Comparison of ENCODE assay signal across 8 cellular contexts in the genomic region with DNA sequence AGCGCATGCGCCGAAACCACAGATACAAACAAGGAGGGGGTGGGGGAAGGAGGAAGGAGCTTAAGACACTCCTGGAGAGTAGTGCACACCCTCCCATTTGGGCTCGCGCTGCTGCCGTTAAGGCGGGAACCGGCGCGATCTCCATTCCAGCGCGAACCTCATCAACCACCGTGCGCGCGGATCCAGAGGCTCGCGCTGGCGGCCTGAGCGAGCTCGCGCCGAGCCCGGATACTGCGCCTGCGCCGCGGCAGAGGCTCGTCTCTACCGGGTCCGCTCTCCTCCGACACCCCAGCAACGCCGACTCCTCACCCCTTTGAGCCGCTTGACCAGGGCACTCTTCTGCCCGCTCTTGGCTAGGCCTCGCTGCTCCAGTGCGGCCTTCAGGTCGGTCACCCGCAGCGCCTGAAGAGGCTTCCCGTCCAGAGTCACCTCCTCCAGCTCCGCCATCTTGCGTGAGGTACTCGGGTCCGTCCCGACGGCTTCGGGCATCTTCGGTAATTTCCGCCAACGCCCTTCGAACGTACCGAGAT. TPM values are rescaled to one million over a fixed set of nuclear protein-coding genes. Genes with fewer than 3 reads are reported as not detected.
A peak's percentile ranks its signal among the peaks of the same experiment; 100 is the strongest.
DNase-seq lines count a peak whose midpoint lies in the region; ATAC-seq, FAIRE-seq and TF ChIP-seq lines count a peak whose summit lies in the region.

A gene with protein sequence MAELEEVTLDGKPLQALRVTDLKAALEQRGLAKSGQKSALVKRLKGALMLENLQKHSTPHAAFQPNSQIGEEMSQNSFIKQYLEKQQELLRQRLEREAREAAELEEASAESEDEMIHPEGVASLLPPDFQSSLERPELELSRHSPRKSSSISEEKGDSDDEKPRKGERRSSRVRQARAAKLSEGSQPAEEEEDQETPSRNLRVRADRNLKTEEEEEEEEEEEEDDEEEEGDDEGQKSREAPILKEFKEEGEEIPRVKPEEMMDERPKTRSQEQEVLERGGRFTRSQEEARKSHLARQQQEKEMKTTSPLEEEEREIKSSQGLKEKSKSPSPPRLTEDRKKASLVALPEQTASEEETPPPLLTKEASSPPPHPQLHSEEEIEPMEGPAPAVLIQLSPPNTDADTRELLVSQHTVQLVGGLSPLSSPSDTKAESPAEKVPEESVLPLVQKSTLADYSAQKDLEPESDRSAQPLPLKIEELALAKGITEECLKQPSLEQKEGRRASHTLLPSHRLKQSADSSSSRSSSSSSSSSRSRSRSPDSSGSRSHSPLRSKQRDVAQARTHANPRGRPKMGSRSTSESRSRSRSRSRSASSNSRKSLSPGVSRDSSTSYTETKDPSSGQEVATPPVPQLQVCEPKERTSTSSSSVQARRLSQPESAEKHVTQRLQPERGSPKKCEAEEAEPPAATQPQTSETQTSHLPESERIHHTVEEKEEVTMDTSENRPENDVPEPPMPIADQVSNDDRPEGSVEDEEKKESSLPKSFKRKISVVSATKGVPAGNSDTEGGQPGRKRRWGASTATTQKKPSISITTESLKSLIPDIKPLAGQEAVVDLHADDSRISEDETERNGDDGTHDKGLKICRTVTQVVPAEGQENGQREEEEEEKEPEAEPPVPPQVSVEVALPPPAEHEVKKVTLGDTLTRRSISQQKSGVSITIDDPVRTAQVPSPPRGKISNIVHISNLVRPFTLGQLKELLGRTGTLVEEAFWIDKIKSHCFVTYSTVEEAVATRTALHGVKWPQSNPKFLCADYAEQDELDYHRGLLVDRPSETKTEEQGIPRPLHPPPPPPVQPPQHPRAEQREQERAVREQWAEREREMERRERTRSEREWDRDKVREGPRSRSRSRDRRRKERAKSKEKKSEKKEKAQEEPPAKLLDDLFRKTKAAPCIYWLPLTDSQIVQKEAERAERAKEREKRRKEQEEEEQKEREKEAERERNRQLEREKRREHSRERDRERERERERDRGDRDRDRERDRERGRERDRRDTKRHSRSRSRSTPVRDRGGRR (minus strand): TSS at position 471 of the 530 bp plus-strand sequence. CDS start 24 bp downstream, at position 447.

- POLR2A ChIA-PET in CD4-positive, alpha-beta memory T cell (lab: Charles Lee; ENCODE audit: partially characterized antibody), result interaction anchor here (0.6 to 5.2 kb wide), 37 partner anchors 9 to 1052 kb away, joined by 3 to 67 read pairs (median 5); partner anchors contain the start of genes AJUBA, CDH24, CEBPE and DAD1

- H3K79me2 ChIP-seq in parathyroid adenoma, result peaks cover 36% of the 10 kb centered on the region

- FAIRE-seq in frontal cortex (lab: Jason Lieb, UNC), result no peak

- no peaks in the 10 kb centered on the region for H3K27me3 ChIP-seq in CD4-positive, alpha-beta memory T cell (ENCODE audit: insufficient read depth, low read length)
- H3K27me3 ChIP-seq in HUES48 (ENCODE audit: control insufficient read depth, insufficient read depth, low read length) (no peaks in the 10 kb centered on the region), parathyroid adenoma (ENCODE audit: control insufficient read depth, insufficient read depth, low read length) (no peaks in the 10 kb centered on the region), aorta (ENCODE audit: control insufficient read depth in 1 of 2, insufficient read depth in 2 of 2, low read length in 1 of 2) (no peaks in the 10 kb centered on the region)

- H3K4me3 ChIP-seq in CD4-positive, alpha-beta memory T cell (ENCODE audit: low read length in 2 of 2), result peak within 1 kb of the TSS; percentile 90 to 91
- H3K4me3 ChIP-seq in HUES48 (ENCODE audit: low read depth, low read length) (peak within 1 kb of the TSS; percentile 87), parathyroid adenoma (ENCODE audit: low read depth, low read length) (peak within 1 kb of the TSS; percentile 98), aorta (ENCODE audit: low read length in 2 of 2) (peak within 1 kb of the TSS; percentile 62 to 68)

- peak within 1 kb of the TSS; percentile 86 for H2AFZ ChIP-seq in parathyroid adenoma

- intact Hi-C loops in CD4-positive, alpha-beta memory T cell (cut with micrococcal nuclease), result loop anchor here (1.0 to 10.0 kb wide), 9 partner anchors 25 to 505 kb away; partner anchors contain the start of genes DAD1, HOMEZ, LRP10 and NGDN
- intact Hi-C loops in aorta (cut with DNase I), result loop anchor here in 1 of 2 donors (2.0 kb wide), 1 partner anchor 206 kb away; no protein-coding TSS in a partner anchor

- H3K4me3 Mint-ChIP-seq in CD4-positive, alpha-beta memory T cell, result no peak within 1 kb of the TSS

- H3K27me3 Mint-ChIP-seq in CD4-positive, alpha-beta memory T cell, result no peaks in the 10 kb centered on the region

- no peak for TF ChIP-seq CTCF in parathyroid adenoma (IDR thresholded peaks at IDR 0.05)

- DNase-seq in CD4-positive, alpha-beta memory T cell, result no peak
- DNase-seq in activated T-cell treated with anti-CD3 and anti-CD28 coated beads for 4 hours, result peak; percentile 47
- peak; percentile 49 to 57 for DNase-seq in frontal cortex (ENCODE audit: low spot score in 2 of 2)
- peak; percentile 81 to 100 for DNase-seq in aorta
- no peak for DNase-seq in anterior cingulate cortex (lab: John Stamatoyannopoulos, UW)

- 0 to 1% methylated on average over 50 to 55 of the region's 55 CpGs for WGBS in aorta, 2 donors

- peak within 1 kb of the TSS; percentile 95 for H3K4me2 ChIP-seq in parathyroid adenoma (ENCODE audit: low read length)

- H3K9me3 ChIP-seq in CD4-positive, alpha-beta memory T cell (ENCODE audit: control insufficient read depth in 1 of 2, low read length in 2 of 2), result no peaks in the 10 kb centered on the region
- H3K9me3 ChIP-seq in HUES48 (ENCODE audit: control insufficient read depth, insufficient read depth, low read length) (no peaks in the 10 kb centered on the region), parathyroid adenoma (ENCODE audit: control insufficient read depth, low read length) (no peaks in the 10 kb centered on the region), aorta (ENCODE audit: control insufficient read depth, low read length) (no peaks in the 10 kb centered on the region)

- peaks cover 45% of the 10 kb centered on the region for H3K4me1 ChIP-seq in CD4-positive, alpha-beta memory T cell (ENCODE audit: insufficient read depth, low read length)
- peaks cover 3% of the 10 kb centered on the region; the same call in 1 of the 2 replicates for H3K4me1 ChIP-seq in HUES48 (ENCODE audit: control insufficient read depth, insufficient read depth, low read length)
- H3K4me1 ChIP-seq in parathyroid adenoma, result peaks cover 4% of the 10 kb centered on the region
- peaks cover 0 to 11% of the 10 kb centered on the region in 2 donors for H3K4me1 ChIP-seq in aorta (ENCODE audit: control insufficient read depth in 1 of 2, insufficient read depth in 2 of 2, low read length in 2 of 2)

- H3K9ac ChIP-seq in HUES48 (ENCODE audit: low read depth, low read length) (peak within 1 kb of the TSS; percentile 98), parathyroid adenoma (peak within 1 kb of the TSS; percentile 95)

- peaks cover 19 to 35% (median 25%) of the 10 kb centered on the region in 4 donors for H3K4me1 Mint-ChIP-seq in CD4-positive, alpha-beta memory T cell

- CTCF ChIA-PET in CD4-positive, alpha-beta memory T cell (lab: Charles Lee; ENCODE audit: partially characterized antibody), result interaction anchor here (0.6 to 3.6 kb wide), 22 partner anchors 10 to 1242 kb away, joined by 3 to 42 read pairs (median 5); partner anchors contain the start of gene PRMT5

- peaks cover 44% of the 10 kb centered on the region for H3K36me3 ChIP-seq in CD4-positive, alpha-beta memory T cell (ENCODE audit: insufficient read depth, low read length)
- H3K36me3 ChIP-seq in HUES48 (ENCODE audit: control insufficient read depth, insufficient read depth, low read length) (peaks cover 64% of the 10 kb centered on the region), parathyroid adenoma (ENCODE audit: control insufficient read depth, insufficient read depth, low read length) (no peaks in the 10 kb centered on the region), aorta (ENCODE audit: control insufficient read depth in 1 of 2, insufficient read depth in 2 of 2, low read length in 1 of 2) (no peaks in the 10 kb centered on the region)

- H3K9me3 Mint-ChIP-seq in CD4-positive, alpha-beta memory T cell, result no peaks in the 10 kb centered on the region

- H3K27ac ChIP-seq in CD4-positive, alpha-beta memory T cell (ENCODE audit: low read depth, low read length), result peak within 1 kb of the TSS; percentile 94
- H3K27ac ChIP-seq in HUES48 (ENCODE audit: low read depth, low read length) (peak within 1 kb of the TSS; percentile 98), parathyroid adenoma (peak within 1 kb of the TSS; percentile 84), aorta (ENCODE audit: low read depth in 1 of 2, low read length in 2 of 2) (peak within 1 kb of the TSS in 1 of 2 donors; percentile 92)

- no peak within 1 kb of the TSS for H3K27ac Mint-ChIP-seq in CD4-positive, alpha-beta memory T cell

- ATAC-seq in GM21390 (IDR thresholded peaks at IDR 0.05; ENCODE audit: unreplicated experiment), result peak; percentile 38
- ATAC-seq in aorta (ENCODE audit: low FRiP score), result peak; percentile 85

- H3K36me3 Mint-ChIP-seq in CD4-positive, alpha-beta memory T cell, result peaks cover 36 to 48% of the 10 kb centered on the region in 2 donors

RNA-seq across cellular contexts. Expression of the gene that starts here (rescaled TPM):
- 100 to 1,000 TPM; 317 to 327 TPM for total RNA-seq in CD4-positive, alpha-beta memory T cell
- polyA plus RNA-seq in CD4-positive, alpha-beta memory T cell, result 10 to 100 TPM in 1 of 2 donors, 1 to 10 TPM in 1; 1.2 to 20.5 TPM
- total RNA-seq in frontal cortex (73.0 TPM), aorta (100 to 1,000 TPM; 134 to 183 TPM)
- 100 to 1,000 TPM in 1 of 2 donors, 10 to 100 TPM in 1; 34.1 to 147 TPM for polyA plus RNA-seq in aorta

Comparison
In these comparisons a context has a peak if more than half of its experiments do, and no peak if none do; other contexts are left out.
1. DNase-seq: peak in activated T-cell treated with anti-CD3 and anti-CD28 coated beads for 4 hours (single experiment), frontal cortex (2 of 2) and aorta (2 of 2); none in CD4-positive, alpha-beta memory T cell (0 of 5) and anterior cingulate cortex (0 of 58).
2. Peak in every context shown above with its lines, with median percentiles within 50 percentile points of each other: H3K4me3 ChIP-seq.